1 cellular context compared by ENCODE assay signal in the genomic region with DNA sequence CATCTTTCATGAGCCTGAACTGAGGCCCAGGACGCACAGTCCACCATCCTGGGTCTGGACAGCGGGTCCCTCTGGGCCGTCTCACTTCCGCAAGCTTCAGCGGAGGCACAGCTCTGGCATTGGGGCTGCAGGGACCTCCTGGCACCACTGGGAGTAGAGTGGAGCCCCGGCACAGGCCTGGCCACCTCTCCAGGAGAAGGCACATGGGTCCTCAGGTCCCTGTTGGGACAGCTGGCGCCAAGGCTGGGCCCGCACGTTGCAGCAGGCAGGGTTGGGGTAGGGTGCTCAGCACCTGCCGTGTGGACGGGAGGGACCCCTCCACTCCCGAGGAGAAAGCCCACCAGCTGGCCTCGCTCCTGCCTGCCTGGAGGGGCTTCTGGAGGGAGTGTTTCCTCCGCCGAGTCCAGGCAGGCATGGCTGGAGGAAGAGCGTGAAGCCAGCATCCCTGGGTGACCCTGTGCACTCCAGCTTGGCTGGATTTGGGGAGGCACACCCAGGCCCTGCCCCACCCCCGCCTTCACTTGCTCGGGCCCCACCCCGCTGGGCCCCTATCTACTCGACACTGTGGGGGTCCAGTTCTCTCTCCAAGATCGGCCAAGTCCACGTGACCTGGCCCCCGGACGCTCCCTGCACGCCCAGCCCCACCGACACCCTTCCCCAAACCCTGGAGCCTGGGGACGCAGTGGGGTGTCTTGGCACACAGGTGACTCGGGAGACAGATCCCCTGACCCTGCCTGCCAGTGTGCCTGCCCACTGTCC.
TF ChIP-seq lines count a peak whose summit lies in the region.

No MANE protein-coding gene starts in this region.

TF ChIP-seq in HepG2, 621 proteins besides CTCF, POLR2A, EP300 and RAD21:
- TF ChIP-seq HNF1A (IDR thresholded peaks at IDR 0.05; ENCODE audit: low read depth) (no peak), HNF1A (CRISPR knock-in tag; IDR thresholded peaks at IDR 0.05; ENCODE audit: borderline replicate concordance) (no peak)
